ENCODE assay signal across 9 cellular contexts in genomic region chr11:112175596-112175947, GRCh38. TPM values are rescaled to one million over a fixed set of nuclear protein-coding genes. Genes with fewer than 3 reads are reported as not detected.
DNase-seq lines count a peak whose midpoint lies in the region; ATAC-seq lines count a peak whose summit lies in the region.
"Had no signal": no experiment of that assay in that cellular context is flagged by ENCODE, and none has a peak within 500 bp of the region (broad histone marks: within the 10 kb centered on the region; RNA-seq: fewer than 3 reads in every experiment).

No MANE protein-coding gene starts in this region.

- H3K27ac Mint-ChIP-seq in stimulated activated naive CD8-positive, alpha-beta T cell treated with anti-CD3 and anti-CD28 coated beads, Interleukin-15, Interleukin-2, amounts not matched to agents 100 ng/mL and 50 ng/mL, for 24 hours, result peak overlapping the region; percentile 19
- no peak overlapping the region for H3K27ac Mint-ChIP-seq in natural killer cell treated with Interleukin-12 subunit alpha and Interleukin-12 subunit beta and Interleukin-15 and Interleukin-18, amount 100 ng/mL, for 72 hours

- peaks cover 27% of the 10 kb centered on the region for H3K4me1 Mint-ChIP-seq in stimulated activated naive CD8-positive, alpha-beta T cell treated with anti-CD3 and anti-CD28 coated beads, Interleukin-15, Interleukin-2, amounts not matched to agents 100 ng/mL and 50 ng/mL, for 24 hours (ENCODE audit: low read depth)
- H3K4me1 Mint-ChIP-seq in natural killer cell treated with Interleukin-12 subunit alpha and Interleukin-12 subunit beta and Interleukin-15 and Interleukin-18, amount 100 ng/mL, for 72 hours (ENCODE audit: low read depth in 2 of 2), result peaks cover 24 to 45% of the 10 kb centered on the region in 2 donors

- no peaks in the 10 kb centered on the region for H3K9me3 Mint-ChIP-seq in stimulated activated naive CD8-positive, alpha-beta T cell treated with anti-CD3 and anti-CD28 coated beads, Interleukin-15, Interleukin-2, amounts not matched to agents 100 ng/mL and 50 ng/mL, for 24 hours
- no peaks in the 10 kb centered on the region for H3K9me3 Mint-ChIP-seq in natural killer cell treated with Interleukin-12 subunit alpha and Interleukin-12 subunit beta and Interleukin-15 and Interleukin-18, amount 100 ng/mL, for 72 hours

- DNase-seq in stimulated activated naive CD8-positive, alpha-beta T cell treated with anti-CD3 and anti-CD28 coated beads, Interleukin-15, Interleukin-2, amounts not matched to agents 100 U/mL and 50 U/mL, for 24 hours, result no peak
- DNase-seq in natural killer cell treated with Interleukin-12 subunit alpha and Interleukin-12 subunit beta and Interleukin-15 and Interleukin-18, amount 100 ng/mL, for 72 hours (ENCODE audit: low spot score), result no peak
- DNase-seq in HT-29 (ENCODE audit: low spot score) (no peak), DMS53 (lab: John Stamatoyannopoulos, UW) (no peak), middle frontal gyrus (ENCODE audit: extremely low spot score, low spot score) (no peak)
- DNase-seq: NCI-H1694 had no signal

- WGBS in esophagus, 2 donors, result 13 to 18% methylated on average over 4 of the region's 4 CpGs

- no peaks in the 10 kb centered on the region for H3K27me3 ChIP-seq in esophagus (ENCODE audit: control insufficient read depth in 1 of 2, insufficient read depth in 2 of 2, low read length in 2 of 2)

- no peaks in the 10 kb centered on the region for H3K4me1 ChIP-seq in esophagus (ENCODE audit: control insufficient read depth in 2 of 2, insufficient read depth in 2 of 2, low read length in 1 of 2)

- peak overlapping the region; percentile 29 to 74 for H3K27ac ChIP-seq in esophagus (ENCODE audit: low read depth in 2 of 2, low read length in 1 of 2)

- H3K36me3 ChIP-seq in esophagus (ENCODE audit: control insufficient read depth in 2 of 2, insufficient read depth in 2 of 2, low read length in 1 of 2), result no peaks in the 10 kb centered on the region

- peaks cover 38% of the 10 kb centered on the region for H3K27me3 Mint-ChIP-seq in stimulated activated naive CD8-positive, alpha-beta T cell treated with anti-CD3 and anti-CD28 coated beads, Interleukin-15, Interleukin-2, amounts not matched to agents 100 ng/mL and 50 ng/mL, for 24 hours
- H3K27me3 Mint-ChIP-seq in natural killer cell treated with Interleukin-12 subunit alpha and Interleukin-12 subunit beta and Interleukin-15 and Interleukin-18, amount 100 ng/mL, for 72 hours, result peaks cover 11 to 14% of the 10 kb centered on the region in 2 donors

- peak overlapping the region; percentile 35 to 41 for H3K4me3 ChIP-seq in esophagus (ENCODE audit: low read depth in 1 of 2, low read length in 2 of 2)

- no peak for ATAC-seq in stimulated activated naive CD8-positive, alpha-beta T cell treated with anti-CD3 and anti-CD28 coated beads, Interleukin-15, Interleukin-2, amounts not matched to agents 100 U/mL and 50 U/mL, for 24 hours
- ATAC-seq in natural killer cell treated with Interleukin-12 subunit alpha and Interleukin-12 subunit beta and Interleukin-15 and Interleukin-18, amount 100 ng/mL, for 72 hours, result no peak
- no peak for ATAC-seq in HG02884 (IDR thresholded peaks at IDR 0.05; ENCODE audit: unreplicated experiment)

- H3K36me3 Mint-ChIP-seq in stimulated activated naive CD8-positive, alpha-beta T cell treated with anti-CD3 and anti-CD28 coated beads, Interleukin-15, Interleukin-2, amounts not matched to agents 100 ng/mL and 50 ng/mL, for 24 hours (ENCODE audit: low read depth), result no peaks in the 10 kb centered on the region
- H3K36me3 Mint-ChIP-seq in natural killer cell treated with Interleukin-12 subunit alpha and Interleukin-12 subunit beta and Interleukin-15 and Interleukin-18, amount 100 ng/mL, for 72 hours, result no peaks in the 10 kb centered on the region

- H3K4me3 Mint-ChIP-seq in stimulated activated naive CD8-positive, alpha-beta T cell treated with anti-CD3 and anti-CD28 coated beads, Interleukin-15, Interleukin-2, amounts not matched to agents 100 ng/mL and 50 ng/mL, for 24 hours, result peak overlapping the region; percentile 18
- H3K4me3 Mint-ChIP-seq in natural killer cell treated with Interleukin-12 subunit alpha and Interleukin-12 subunit beta and Interleukin-15 and Interleukin-18, amount 100 ng/mL, for 72 hours, result peak overlapping the region; percentile 75

- H3K9me3 ChIP-seq in esophagus (ENCODE audit: control insufficient read depth in 2 of 2, insufficient read depth in 1 of 2, low read depth in 1 of 2, low read length in 1 of 2), result no peaks in the 10 kb centered on the region

RNA-seq across cellular contexts. Expression of gene BCO2, which starts 0.3 kb away (rescaled TPM):
- 10 to 100 TPM in 1 of 2 donors, 1 to 10 TPM in 1; 9.1 to 11.1 TPM for polyA plus RNA-seq in esophagus
- 1 to 10 TPM; 1.4 to 4.5 TPM for total RNA-seq in natural killer cell treated with Interleukin-12 subunit alpha and Interleukin-12 subunit beta and Interleukin-15 and Interleukin-18, amount 100 ng/mL, for 72 hours
- total RNA-seq in HT-29 (2014; rRNA removed; shearing (Covaris generic)), result 0.84 and 3.8 TPM in 2 replicates

RNA-seq across cellular contexts. Expression of gene TEX12, which starts 8.4 kb away (rescaled TPM):
- under 1 TPM; 0.11 to 0.12 TPM for polyA plus RNA-seq in esophagus
- under 1 TPM in 1 of 2 donors, not detected in 1; 0.62 TPM for total RNA-seq in natural killer cell treated with Interleukin-12 subunit alpha and Interleukin-12 subunit beta and Interleukin-15 and Interleukin-18, amount 100 ng/mL, for 72 hours
- not detected in 2 replicates for total RNA-seq in HT-29 (2014; rRNA removed; shearing (Covaris generic))

RNA-seq across cellular contexts. Expression of gene IL18, which starts 11.7 kb away (rescaled TPM):
- polyA plus RNA-seq in esophagus, result 100 to 1,000 TPM; 140 to 289 TPM
- total RNA-seq in natural killer cell treated with Interleukin-12 subunit alpha and Interleukin-12 subunit beta and Interleukin-15 and Interleukin-18, amount 100 ng/mL, for 72 hours, result 1 to 10 TPM; 1.3 to 4.6 TPM
- total RNA-seq in HT-29 (2014; rRNA removed; shearing (Covaris generic)), result 1.8 TPM in 2 replicates

RNA-seq across cellular contexts. Expression of gene PTS, which starts 50.7 kb away (rescaled TPM):
- 10 to 100 TPM; 48.6 to 53.8 TPM for polyA plus RNA-seq in esophagus
- 10 to 100 TPM; 36.2 to 36.8 TPM for total RNA-seq in natural killer cell treated with Interleukin-12 subunit alpha and Interleukin-12 subunit beta and Interleukin-15 and Interleukin-18, amount 100 ng/mL, for 72 hours
- total RNA-seq in HT-29 (2014; rRNA removed; shearing (Covaris generic)), result 28.3 and 44.7 TPM in 2 replicates
